Comparison of ENCODE assay signal across 2 cellular contexts in genomic region chr5:151449836-151450235, GRCh38.
TF ChIP-seq lines count a peak whose summit lies in the region.

No MANE protein-coding gene starts in this region.

TF ChIP-seq in SK-N-SH, 30 proteins besides CTCF, POLR2A, EP300 and RAD21 (continued from another document):
- TF ChIP-seq, protein P1, sequence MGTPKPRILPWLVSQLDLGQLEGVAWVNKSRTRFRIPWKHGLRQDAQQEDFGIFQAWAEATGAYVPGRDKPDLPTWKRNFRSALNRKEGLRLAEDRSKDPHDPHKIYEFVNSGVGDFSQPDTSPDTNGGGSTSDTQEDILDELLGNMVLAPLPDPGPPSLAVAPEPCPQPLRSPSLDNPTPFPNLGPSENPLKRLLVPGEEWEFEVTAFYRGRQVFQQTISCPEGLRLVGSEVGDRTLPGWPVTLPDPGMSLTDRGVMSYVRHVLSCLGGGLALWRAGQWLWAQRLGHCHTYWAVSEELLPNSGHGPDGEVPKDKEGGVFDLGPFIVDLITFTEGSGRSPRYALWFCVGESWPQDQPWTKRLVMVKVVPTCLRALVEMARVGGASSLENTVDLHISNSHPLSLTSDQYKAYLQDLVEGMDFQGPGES (IDR thresholded peaks at IDR 0.05; ENCODE audit: low read depth, low read length) = no peak
- TF ChIP-seq NRF1 (IDR thresholded peaks at IDR 0.05; ENCODE audit: low read depth, low read length) (no peak), TEAD4 (IDR thresholded peaks at IDR 0.05; ENCODE audit: borderline replicate concordance, insufficient read depth) (no peak), ELF1 (IDR thresholded peaks at IDR 0.05) (no peak), CHD2 (IDR thresholded peaks at IDR 0.05; ENCODE audit: low read length, partially characterized antibody) (no peak), RFX5 (IDR thresholded peaks at IDR 0.05; ENCODE audit: low read length) (no peak), TCF12 (IDR thresholded peaks at IDR 0.05) (no peak), TAF1 (IDR thresholded peaks at IDR 0.05; ENCODE audit: borderline replicate concordance, low read depth, low read length) (no peak), MXI1 (IDR thresholded peaks at IDR 0.05; ENCODE audit: low read depth, low read length) (no peak), GATA2 (CRISPR knock-in tag; IDR thresholded peaks at IDR 0.05) (no peak)
- TF ChIP-seq, protein P2, sequence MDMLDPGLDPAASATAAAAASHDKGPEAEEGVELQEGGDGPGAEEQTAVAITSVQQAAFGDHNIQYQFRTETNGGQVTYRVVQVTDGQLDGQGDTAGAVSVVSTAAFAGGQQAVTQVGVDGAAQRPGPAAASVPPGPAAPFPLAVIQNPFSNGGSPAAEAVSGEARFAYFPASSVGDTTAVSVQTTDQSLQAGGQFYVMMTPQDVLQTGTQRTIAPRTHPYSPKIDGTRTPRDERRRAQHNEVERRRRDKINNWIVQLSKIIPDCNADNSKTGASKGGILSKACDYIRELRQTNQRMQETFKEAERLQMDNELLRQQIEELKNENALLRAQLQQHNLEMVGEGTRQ (IDR thresholded peaks at IDR 0.05; ENCODE audit: borderline replicate concordance, low read depth, low read length) = no peak

TF ChIP-seq in SK-N-SH treated with all-trans-retinoic acid at 6 μM for 48 hours, 23 proteins besides CTCF, POLR2A, EP300 and RAD21:
- TF ChIP-seq, protein P3, sequence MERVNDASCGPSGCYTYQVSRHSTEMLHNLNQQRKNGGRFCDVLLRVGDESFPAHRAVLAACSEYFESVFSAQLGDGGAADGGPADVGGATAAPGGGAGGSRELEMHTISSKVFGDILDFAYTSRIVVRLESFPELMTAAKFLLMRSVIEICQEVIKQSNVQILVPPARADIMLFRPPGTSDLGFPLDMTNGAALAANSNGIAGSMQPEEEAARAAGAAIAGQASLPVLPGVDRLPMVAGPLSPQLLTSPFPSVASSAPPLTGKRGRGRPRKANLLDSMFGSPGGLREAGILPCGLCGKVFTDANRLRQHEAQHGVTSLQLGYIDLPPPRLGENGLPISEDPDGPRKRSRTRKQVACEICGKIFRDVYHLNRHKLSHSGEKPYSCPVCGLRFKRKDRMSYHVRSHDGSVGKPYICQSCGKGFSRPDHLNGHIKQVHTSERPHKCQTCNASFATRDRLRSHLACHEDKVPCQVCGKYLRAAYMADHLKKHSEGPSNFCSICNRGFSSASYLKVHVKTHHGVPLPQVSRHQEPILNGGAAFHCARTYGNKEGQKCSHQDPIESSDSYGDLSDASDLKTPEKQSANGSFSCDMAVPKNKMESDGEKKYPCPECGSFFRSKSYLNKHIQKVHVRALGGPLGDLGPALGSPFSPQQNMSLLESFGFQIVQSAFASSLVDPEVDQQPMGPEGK (CRISPR knock-in tag; IDR thresholded peaks at IDR 0.05; ENCODE audit: borderline replicate concordance) = no peak
- TF ChIP-seq TOX (CRISPR knock-in tag; IDR thresholded peaks at IDR 0.05; ENCODE audit: borderline replicate concordance) (no peak), RARB (CRISPR knock-in tag; IDR thresholded peaks at IDR 0.05) (no peak), ZNF8 (CRISPR knock-in tag; IDR thresholded peaks at IDR 0.05) (no peak), ZC3H10 (CRISPR knock-in tag; IDR thresholded peaks at IDR 0.05) (no peak), ZFP3 (CRISPR knock-in tag; IDR thresholded peaks at IDR 0.05) (no peak), CSDC2 (CRISPR knock-in tag; IDR thresholded peaks at IDR 0.05) (no peak), TCF4 (CRISPR knock-in tag; IDR thresholded peaks at IDR 0.05; ENCODE audit: borderline replicate concordance) (no peak), ZNF70 (CRISPR knock-in tag; IDR thresholded peaks at IDR 0.05) (no peak), OSR1 (CRISPR knock-in tag; IDR thresholded peaks at IDR 0.05) (no peak), ZNF565 (CRISPR knock-in tag; conservative IDR thresholded peaks at IDR 0.05; ENCODE audit: low read depth) (no peak), ESRRG (CRISPR knock-in tag; IDR thresholded peaks at IDR 0.05) (no peak), ARNTL (CRISPR knock-in tag; IDR thresholded peaks at IDR 0.05; ENCODE audit: borderline replicate concordance, low read depth) (no peak), BACH2 (CRISPR knock-in tag; IDR thresholded peaks at IDR 0.05; ENCODE audit: borderline replicate concordance) (no peak)
- TF ChIP-seq, protein P4, sequence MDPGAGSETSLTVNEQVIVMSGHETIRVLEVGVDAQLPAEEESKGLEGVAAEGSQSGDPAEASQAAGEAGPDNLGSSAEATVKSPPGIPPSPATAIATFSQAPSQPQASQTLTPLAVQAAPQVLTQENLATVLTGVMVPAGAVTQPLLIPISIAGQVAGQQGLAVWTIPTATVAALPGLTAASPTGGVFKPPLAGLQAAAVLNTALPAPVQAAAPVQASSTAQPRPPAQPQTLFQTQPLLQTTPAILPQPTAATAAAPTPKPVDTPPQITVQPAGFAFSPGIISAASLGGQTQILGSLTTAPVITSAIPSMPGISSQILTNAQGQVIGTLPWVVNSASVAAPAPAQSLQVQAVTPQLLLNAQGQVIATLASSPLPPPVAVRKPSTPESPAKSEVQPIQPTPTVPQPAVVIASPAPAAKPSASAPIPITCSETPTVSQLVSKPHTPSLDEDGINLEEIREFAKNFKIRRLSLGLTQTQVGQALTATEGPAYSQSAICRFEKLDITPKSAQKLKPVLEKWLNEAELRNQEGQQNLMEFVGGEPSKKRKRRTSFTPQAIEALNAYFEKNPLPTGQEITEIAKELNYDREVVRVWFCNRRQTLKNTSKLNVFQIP (CRISPR knock-in tag; IDR thresholded peaks at IDR 0.05; ENCODE audit: borderline replicate concordance, low read depth) = no peak
- TF ChIP-seq, protein P5, sequence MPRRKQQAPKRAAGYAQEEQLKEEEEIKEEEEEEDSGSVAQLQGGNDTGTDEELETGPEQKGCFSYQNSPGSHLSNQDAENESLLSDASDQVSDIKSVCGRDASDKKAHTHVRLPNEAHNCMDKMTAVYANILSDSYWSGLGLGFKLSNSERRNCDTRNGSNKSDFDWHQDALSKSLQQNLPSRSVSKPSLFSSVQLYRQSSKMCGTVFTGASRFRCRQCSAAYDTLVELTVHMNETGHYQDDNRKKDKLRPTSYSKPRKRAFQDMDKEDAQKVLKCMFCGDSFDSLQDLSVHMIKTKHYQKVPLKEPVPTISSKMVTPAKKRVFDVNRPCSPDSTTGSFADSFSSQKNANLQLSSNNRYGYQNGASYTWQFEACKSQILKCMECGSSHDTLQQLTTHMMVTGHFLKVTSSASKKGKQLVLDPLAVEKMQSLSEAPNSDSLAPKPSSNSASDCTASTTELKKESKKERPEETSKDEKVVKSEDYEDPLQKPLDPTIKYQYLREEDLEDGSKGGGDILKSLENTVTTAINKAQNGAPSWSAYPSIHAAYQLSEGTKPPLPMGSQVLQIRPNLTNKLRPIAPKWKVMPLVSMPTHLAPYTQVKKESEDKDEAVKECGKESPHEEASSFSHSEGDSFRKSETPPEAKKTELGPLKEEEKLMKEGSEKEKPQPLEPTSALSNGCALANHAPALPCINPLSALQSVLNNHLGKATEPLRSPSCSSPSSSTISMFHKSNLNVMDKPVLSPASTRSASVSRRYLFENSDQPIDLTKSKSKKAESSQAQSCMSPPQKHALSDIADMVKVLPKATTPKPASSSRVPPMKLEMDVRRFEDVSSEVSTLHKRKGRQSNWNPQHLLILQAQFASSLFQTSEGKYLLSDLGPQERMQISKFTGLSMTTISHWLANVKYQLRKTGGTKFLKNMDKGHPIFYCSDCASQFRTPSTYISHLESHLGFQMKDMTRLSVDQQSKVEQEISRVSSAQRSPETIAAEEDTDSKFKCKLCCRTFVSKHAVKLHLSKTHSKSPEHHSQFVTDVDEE (CRISPR knock-in tag; IDR thresholded peaks at IDR 0.05) = no peak
